ENCODE assay signal across 1 cellular context in the genomic region with DNA sequence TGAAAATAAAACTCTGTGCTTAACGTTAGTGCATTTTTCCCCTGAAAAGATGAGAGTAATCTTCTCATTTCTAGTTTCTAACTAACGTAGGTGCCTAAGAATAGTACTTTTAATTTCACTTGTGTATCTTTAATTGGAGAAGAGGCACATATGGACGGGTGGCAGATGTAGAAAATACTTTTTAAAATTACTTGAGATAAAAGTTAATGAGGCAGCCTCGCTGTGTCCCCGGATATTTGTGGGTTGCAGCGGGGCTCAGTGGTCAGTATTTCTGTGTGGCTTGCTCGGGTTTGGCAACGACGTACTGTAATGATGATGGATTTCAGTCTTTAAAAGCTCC.
TF ChIP-seq lines count a peak whose summit lies in the region.

No MANE protein-coding gene starts in this region.

TF ChIP-seq in IMR-90, 13 proteins besides CTCF, POLR2A, EP300 and RAD21 (continued from another document):
- TF ChIP-seq MXI1 (IDR thresholded peaks at IDR 0.05; ENCODE audit: borderline replicate concordance, low read depth, low read length): no peak
- TF ChIP-seq RFX5 (IDR thresholded peaks at IDR 0.05; ENCODE audit: low read depth, low read length): no peak
- no peak for TF ChIP-seq NFE2L2 (IDR thresholded peaks at IDR 0.05; ENCODE audit: low read depth, low read length)
